ENCODE assay signal across 8 cellular contexts in the genomic region with DNA sequence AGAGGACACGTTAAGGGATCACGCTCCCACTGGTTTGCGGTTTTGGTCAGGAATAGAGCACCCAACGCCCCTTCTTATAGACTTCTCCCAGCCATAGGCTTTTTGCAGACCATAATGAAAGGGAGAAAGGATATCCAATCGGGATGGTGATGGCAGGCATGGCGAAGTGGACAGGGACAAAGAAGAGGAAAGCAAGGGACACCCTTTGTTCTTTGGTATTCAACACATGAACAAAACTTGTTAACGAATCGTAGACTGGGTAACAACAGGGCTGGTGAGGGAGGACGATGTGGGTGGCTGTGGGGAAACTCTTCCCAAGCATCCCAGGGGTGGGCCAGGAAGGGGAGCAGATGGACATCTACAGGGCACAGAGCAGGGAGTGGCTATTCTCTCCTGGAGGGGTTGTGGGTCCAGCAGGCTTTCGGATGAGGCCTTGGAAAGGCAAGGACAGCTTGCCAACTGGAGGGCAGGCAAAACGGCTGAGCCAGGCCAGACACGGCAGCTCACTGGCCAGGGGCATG. TPM values are rescaled to one million over a fixed set of nuclear protein-coding genes. Genes with fewer than 3 reads are reported as not detected.
DNase-seq lines count a peak whose midpoint lies in the region; ATAC-seq, FAIRE-seq and TF ChIP-seq lines count a peak whose summit lies in the region.

No MANE protein-coding gene starts in this region.

- H3K27me3 Mint-ChIP-seq in CD14-positive monocyte (ENCODE audit: low read depth in 3 of 3): peaks cover 0 to 10% (median 0%) of the 10 kb centered on the region in 3 donors

- ATAC-seq in GM18907 (IDR thresholded peaks at IDR 0.05; ENCODE audit: unreplicated experiment): no peak

- H3K4me3 Mint-ChIP-seq in CD14-positive monocyte: peak overlapping the region; percentile 96 to 98

- FAIRE-seq in endothelial cell of umbilical vein (lab: Jason Lieb, UNC): no peak

- peaks cover 29% of the 10 kb centered on the region for H3K4me1 Mint-ChIP-seq in CD14-positive monocyte

- BruUV-seq in endothelial cell of umbilical vein (replicated peaks; lab: Mats Ljungman, UMichigan): no TSS peak

- peaks cover 20 to 22% of the 10 kb centered on the region in 2 donors for H3K36me3 Mint-ChIP-seq in CD14-positive monocyte

- CTCF ChIA-PET in endothelial cell of umbilical vein (lab: Charles Lee): interaction anchor here (1.6 to 5.4 kb wide), 7 partner anchors 8 to 149 kb away, joined by 4 to 38 read pairs (median 8); a partner anchor contains a TSS
- CTCF ChIA-PET in GM10248 (lab: Yijun Ruan, JAX): interaction anchor here (0.8 to 6.9 kb wide), 14 partner anchors 8 to 166 kb away, joined by 3 to 56 read pairs (median 6); a partner anchor contains a TSS

- peak overlapping the region in 4 of 7 donors; percentile 25 to 94 (median 38) for H3K27ac Mint-ChIP-seq in CD14-positive monocyte

- POLR2A ChIA-PET in endothelial cell of umbilical vein (lab: Charles Lee) (interaction anchor here (0.6 to 3.1 kb wide), 2 partner anchors 11 to 146 kb away, joined by 3 to 49 read pairs; a partner anchor contains a TSS), GM10248 (lab: Yijun Ruan, JAX) (interaction anchor here (1.0 to 3.8 kb wide), 6 partner anchors 8 to 22 kb away, joined by 3 to 56 read pairs (median 13); a partner anchor contains a TSS)

- no peaks in the 10 kb centered on the region for H3K9me1 ChIP-seq in endothelial cell of umbilical vein (replicated peaks; ENCODE audit: control insufficient read depth, extremely low read depth, insufficient read depth, low read length)

- peaks cover 35% of the 10 kb centered on the region for H4K20me1 ChIP-seq in OCI-LY3 (ENCODE audit: insufficient read depth, low read length)
- peaks cover 7% of the 10 kb centered on the region for H4K20me1 ChIP-seq in endothelial cell of umbilical vein (replicated peaks; ENCODE audit: control insufficient read depth, extremely low read depth, insufficient read depth, low read length)

- H3K79me2 ChIP-seq in OCI-LY3 (ENCODE audit: low read length): peaks cover 47% of the 10 kb centered on the region
- H3K79me2 ChIP-seq in endothelial cell of umbilical vein (ENCODE audit: control insufficient read depth, insufficient read depth, low read length): peaks cover 36% of the 10 kb centered on the region

- H3K4me2 ChIP-seq in OCI-LY3 (ENCODE audit: low read length) (peak overlapping the region; percentile 92), endothelial cell of umbilical vein (ENCODE audit: insufficient read depth, low read length) (no peak overlapping the region)

- H3K27ac ChIP-seq in OCI-LY3 (ENCODE audit: low read length) (peak overlapping the region; percentile 87), endothelial cell of umbilical vein (ENCODE audit: insufficient read depth, low read depth, low read length) (no peak overlapping the region), neutrophil (peak overlapping the region; percentile 77)

- TF ChIP-seq CTCF in CD14-positive monocyte (IDR thresholded peaks at IDR 0.05) (no peak), OCI-LY3 (IDR thresholded peaks at IDR 0.05; ENCODE audit: low read depth, low read length) (no peak), endothelial cell of umbilical vein (IDR thresholded peaks at IDR 0.05; ENCODE audit: extremely low read depth in 1 of 2, insufficient read depth in 1 of 2, low read depth in 1 of 2, low read length in 2 of 2) (no peak), neutrophil (IDR thresholded peaks at IDR 0.05) (no peak), GM10248 (IDR thresholded peaks at IDR 0.05; ENCODE audit: control extremely low read depth, extremely low read depth, low read depth, missing control alignments) (no peak)

- DNase-seq in CD14-positive monocyte (ENCODE audit: low spot score) (no peak), endothelial cell of umbilical vein (ENCODE audit: low read depth, low spot score) (no peak), GM10248 (ENCODE audit: extremely low spot score) (no peak), Kasumi-1 (lab: John Stamatoyannopoulos, UW) (no peak)
- no peak for DNase-seq in stimulated activated CD4-positive, alpha-beta T cell treated with anti-CD3 and anti-CD28 coated beads, Interleukin-15, amount 100 ng/mL, for 24 hours

- peak overlapping the region; percentile 99 for H3K9ac ChIP-seq in OCI-LY3 (ENCODE audit: low read length)
- H3K9ac ChIP-seq in endothelial cell of umbilical vein (replicated peaks; ENCODE audit: extremely low read depth, insufficient read depth, low read length): no peak overlapping the region

- intact Hi-C loops in CD14-positive monocyte (cut with micrococcal nuclease): loop anchor here in 1 of 2 donors (5.0 kb wide), 1 partner anchor 618 kb away; a partner anchor contains a TSS
- intact Hi-C loops in endothelial cell of umbilical vein (cut with micrococcal nuclease): no loop called here

- H3K27me3 ChIP-seq in OCI-LY3 (ENCODE audit: low read depth, low read length) (no peaks in the 10 kb centered on the region), endothelial cell of umbilical vein (ENCODE audit: control insufficient read depth in 2 of 2, insufficient read depth in 2 of 2, low read length in 2 of 2) (no peaks in the 10 kb centered on the region), neutrophil (no peaks in the 10 kb centered on the region)

- H2AFZ ChIP-seq in OCI-LY3 (ENCODE audit: low read depth, low read length): no peak overlapping the region
- H2AFZ ChIP-seq in endothelial cell of umbilical vein (ENCODE audit: low read depth, low read length): peak overlapping the region; percentile 77

- no peak for TF ChIP-seq POLR2A in endothelial cell of umbilical vein (IDR thresholded peaks at IDR 0.05; ENCODE audit: low read depth, low read length)

- H3K36me3 ChIP-seq in OCI-LY3 (replicated peaks; ENCODE audit: low read depth, low read length) (peaks cover 32% of the 10 kb centered on the region), endothelial cell of umbilical vein (ENCODE audit: control insufficient read depth in 2 of 2, extremely low read depth in 1 of 2, insufficient read depth in 2 of 2, low read length in 2 of 2) (peaks cover 12 to 13% of the 10 kb centered on the region in 2 experiments), neutrophil (peaks cover 2% of the 10 kb centered on the region)

- no peaks in the 10 kb centered on the region for H3K9me3 ChIP-seq in OCI-LY3 (ENCODE audit: insufficient read depth, low read length)
- H3K9me3 ChIP-seq in endothelial cell of umbilical vein (replicated peaks; ENCODE audit: control insufficient read depth, insufficient read depth, low read length): no peaks in the 10 kb centered on the region
- H3K9me3 ChIP-seq in neutrophil: no peaks in the 10 kb centered on the region

- dilution Hi-C loops in endothelial cell of umbilical vein (cut with MboI; ENCODE audit: extremely low pct_ligation_motif_present, low sequenced_read_pairs): no loop called here

- peaks cover 22% of the 10 kb centered on the region for H3K4me1 ChIP-seq in OCI-LY3 (ENCODE audit: low read length)
- H3K4me1 ChIP-seq in endothelial cell of umbilical vein (ENCODE audit: control insufficient read depth, extremely low read depth, insufficient read depth, low read length): peaks cover 22% of the 10 kb centered on the region
- H3K4me1 ChIP-seq in neutrophil (ENCODE audit: control insufficient read depth in 1 of 2, insufficient read depth in 1 of 2, low read depth in 1 of 2, low read length in 1 of 2): peaks cover 15 to 16% of the 10 kb centered on the region in 2 experiments

- H3K9me3 Mint-ChIP-seq in CD14-positive monocyte: peaks cover 0 to 2% (median 0%) of the 10 kb centered on the region in 7 donors

- H3K4me3 ChIP-seq in OCI-LY3 (ENCODE audit: low read length): peak overlapping the region; percentile 92
- no peak overlapping the region for H3K4me3 ChIP-seq in endothelial cell of umbilical vein (replicated peaks in 1 of 3; ENCODE audit: insufficient read depth in 1 of 3, low read depth in 1 of 3, low read length in 3 of 3)
- H3K4me3 ChIP-seq in neutrophil (ENCODE audit: low read depth in 1 of 2, low read length in 1 of 2): peak overlapping the region; percentile 84 to 88

RNA-seq across cellular contexts. Expression of a gene that starts 1.4 kb away (rescaled TPM):
- polyA plus RNA-seq in CD14-positive monocyte (100 to 1,000 TPM; 119 to 145 TPM), endothelial cell of umbilical vein (557 and 824 TPM in 2 replicates)
- total RNA-seq in endothelial cell of umbilical vein: 1,088 and 1,201 TPM in 2 replicates
- polyA plus RNA-seq in endothelial cell of umbilical vein (2011; cell fraction: cytosol; rRNA removed): 942 and 1,041 TPM in 2 replicates
- 609 and 717 TPM in 2 replicates for polyA plus RNA-seq in endothelial cell of umbilical vein (2011; cell fraction: nucleus; rRNA removed)
- polyA plus RNA-seq in endothelial cell of umbilical vein (2012): 1,037 and 1,473 TPM in 2 replicates
- 861 and 862 TPM in 2 replicates for polyA minus RNA-seq in endothelial cell of umbilical vein
- 534 TPM for polyA minus RNA-seq in endothelial cell of umbilical vein (2011; cell fraction: cytosol; rRNA and poly(A)+ RNA removed)
- polyA minus RNA-seq in endothelial cell of umbilical vein (2011; cell fraction: nucleus; rRNA and poly(A)+ RNA removed): 163 and 218 TPM in 2 replicates

RNA-seq across cellular contexts. Expression of a gene that starts 11.9 kb away (rescaled TPM):
- polyA plus RNA-seq in CD14-positive monocyte (10 to 100 TPM; 17.4 to 30.6 TPM), endothelial cell of umbilical vein (112 and 148 TPM in 2 replicates)
- 53.4 and 53.9 TPM in 2 replicates for total RNA-seq in endothelial cell of umbilical vein
- 76.0 and 79.0 TPM in 2 replicates for polyA plus RNA-seq in endothelial cell of umbilical vein (2011; cell fraction: cytosol; rRNA removed)
- 74.2 and 86.3 TPM in 2 replicates for polyA plus RNA-seq in endothelial cell of umbilical vein (2011; cell fraction: nucleus; rRNA removed)
- polyA plus RNA-seq in endothelial cell of umbilical vein (2012): 52.5 and 55.0 TPM in 2 replicates
- 78.2 and 84.1 TPM in 2 replicates for polyA minus RNA-seq in endothelial cell of umbilical vein
- 35.8 TPM for polyA minus RNA-seq in endothelial cell of umbilical vein (2011; cell fraction: cytosol; rRNA and poly(A)+ RNA removed)
- polyA minus RNA-seq in endothelial cell of umbilical vein (2011; cell fraction: nucleus; rRNA and poly(A)+ RNA removed): 14.9 and 16.5 TPM in 2 replicates

RNA-seq across cellular contexts. Expression of a gene that starts 19.9 kb away (rescaled TPM):
- 10 to 100 TPM; 19.9 to 23.2 TPM for polyA plus RNA-seq in CD14-positive monocyte
- 15.6 and 19.0 TPM in 2 replicates for total RNA-seq in endothelial cell of umbilical vein
- polyA plus RNA-seq in endothelial cell of umbilical vein: 22.6 and 25.8 TPM in 2 replicates
- polyA plus RNA-seq in endothelial cell of umbilical vein (2011; cell fraction: cytosol; rRNA removed): 14.6 and 17.7 TPM in 2 replicates
- polyA plus RNA-seq in endothelial cell of umbilical vein (2011; cell fraction: nucleus; rRNA removed): 13.9 and 14.2 TPM in 2 replicates
- polyA plus RNA-seq in endothelial cell of umbilical vein (2012): 10.0 and 15.1 TPM in 2 replicates
- polyA minus RNA-seq in endothelial cell of umbilical vein: 7.1 and 11.1 TPM in 2 replicates
- polyA minus RNA-seq in endothelial cell of umbilical vein (2011; cell fraction: cytosol; rRNA and poly(A)+ RNA removed): 4.9 TPM
- polyA minus RNA-seq in endothelial cell of umbilical vein (2011; cell fraction: nucleus; rRNA and poly(A)+ RNA removed): 4.3 and 11.1 TPM in 2 replicates

RNA-seq across cellular contexts. Expression of a gene that starts 22.1 kb away (rescaled TPM):
- polyA plus RNA-seq in CD14-positive monocyte (10 to 100 TPM; 14.3 to 15.0 TPM), endothelial cell of umbilical vein (539 and 592 TPM in 2 replicates)
- total RNA-seq in endothelial cell of umbilical vein: 202 and 219 TPM in 2 replicates
- 283 and 310 TPM in 2 replicates for polyA plus RNA-seq in endothelial cell of umbilical vein (2011; cell fraction: cytosol; rRNA removed)
- 598 and 634 TPM in 2 replicates for polyA plus RNA-seq in endothelial cell of umbilical vein (2011; cell fraction: nucleus; rRNA removed)
- polyA plus RNA-seq in endothelial cell of umbilical vein (2012): 223 and 254 TPM in 2 replicates
- 472 and 495 TPM in 2 replicates for polyA minus RNA-seq in endothelial cell of umbilical vein
- 35.7 TPM for polyA minus RNA-seq in endothelial cell of umbilical vein (2011; cell fraction: cytosol; rRNA and poly(A)+ RNA removed)
- 135 and 171 TPM in 2 replicates for polyA minus RNA-seq in endothelial cell of umbilical vein (2011; cell fraction: nucleus; rRNA and poly(A)+ RNA removed)

RNA-seq across cellular contexts. Expression of a gene that starts 24.8 kb away (rescaled TPM):
- polyA plus RNA-seq in CD14-positive monocyte (not detected), endothelial cell of umbilical vein (0.03 and 0.05 TPM in 2 replicates)
- total RNA-seq in endothelial cell of umbilical vein: 0.07 TPM in 1 of 2 replicates, not detected in the other
- polyA plus RNA-seq in endothelial cell of umbilical vein (2011; cell fraction: cytosol; rRNA removed): not detected in 2 replicates
- 0.03 and 0.05 TPM in 2 replicates for polyA plus RNA-seq in endothelial cell of umbilical vein (2011; cell fraction: nucleus; rRNA removed)
- polyA plus RNA-seq in endothelial cell of umbilical vein (2012): 0.23 and 0.27 TPM in 2 replicates
- 0.24 TPM in 1 of 2 replicates, not detected in the other for polyA minus RNA-seq in endothelial cell of umbilical vein
- not detected for polyA minus RNA-seq in endothelial cell of umbilical vein (2011; cell fraction: cytosol; rRNA and poly(A)+ RNA removed)
- not detected in 2 replicates for polyA minus RNA-seq in endothelial cell of umbilical vein (2011; cell fraction: nucleus; rRNA and poly(A)+ RNA removed)

Comparison
In these comparisons a context has a peak if more than half of its experiments do, and no peak if none do; other contexts are left out.
1. H3K4me3 ChIP-seq: peak in OCI-LY3 (single experiment) and neutrophil (2 of 2); none in endothelial cell of umbilical vein (0 of 3).